17 cellular contexts compared by ENCODE assay signal in genomic region chr3:151567477-151567876, GRCh38.
DNase-seq lines count a peak whose midpoint lies in the region; TF ChIP-seq lines count a peak whose summit lies in the region.
"Had no signal": no experiment of that assay in that cellular context is flagged by ENCODE, and none has a peak within 500 bp of the region (broad histone marks: within the 10 kb centered on the region; RNA-seq: fewer than 3 reads in every experiment).

No MANE protein-coding gene starts in this region.

- POLR2A ChIA-PET in AG04450 (lab: Yijun Ruan, JAX), result no interaction called here

- no peaks in the 10 kb centered on the region for H3K36me3 Mint-ChIP-seq in endodermal cell (ENCODE audit: low read depth)
- H3K36me3 Mint-ChIP-seq in nephron (ENCODE audit: low read depth), result no peaks in the 10 kb centered on the region
- H3K36me3 Mint-ChIP-seq: CD14-positive monocyte had no signal

- peak overlapping the region; percentile 31 for H3K27ac ChIP-seq in AG04450 (ENCODE audit: low read depth, low read length)
- H3K27ac ChIP-seq in HUES48 (ENCODE audit: low read depth, low read length), result peak overlapping the region; percentile 68
- H3K27ac ChIP-seq in endodermal cell (ENCODE audit: low read depth, low read length), result peak overlapping the region; percentile 7
- H3K27ac ChIP-seq in SJCRH30, result no peak overlapping the region
- H3K27ac ChIP-seq: KMS-11 had no signal

- H3K9me3 Mint-ChIP-seq in endodermal cell, result peaks cover 13% of the 10 kb centered on the region
- peaks cover 8% of the 10 kb centered on the region for H3K9me3 Mint-ChIP-seq in nephron

- H3K4me1 ChIP-seq in HUES48 (ENCODE audit: control insufficient read depth, insufficient read depth, low read length), result peaks cover 14% of the 10 kb centered on the region
- peaks cover 15% of the 10 kb centered on the region for H3K4me1 ChIP-seq in endodermal cell (ENCODE audit: control insufficient read depth, insufficient read depth, low read length)
- H3K4me1 ChIP-seq in SJCRH30, result no peaks in the 10 kb centered on the region

- no peak overlapping the region for H3K9ac ChIP-seq in HUES48 (ENCODE audit: low read depth, low read length)
- no peak overlapping the region for H3K9ac ChIP-seq in endodermal cell (ENCODE audit: extremely low read depth, low read length, poor library complexity, severe bottlenecking)
- H3K9ac ChIP-seq: KMS-11 had no signal

- H3K36me3 ChIP-seq in HUES48 (ENCODE audit: control insufficient read depth, insufficient read depth, low read length) (no peaks in the 10 kb centered on the region), endodermal cell (ENCODE audit: control insufficient read depth, insufficient read depth, low read length) (no peaks in the 10 kb centered on the region), SJCRH30 (no peaks in the 10 kb centered on the region)

- H3K4me3 ChIP-seq in AG04450 (ENCODE audit: low read depth, low read length) (no peak overlapping the region), HUES48 (ENCODE audit: low read depth, low read length) (no peak overlapping the region), endodermal cell (ENCODE audit: low read length) (no peak overlapping the region), SJCRH30 (no peak overlapping the region)

- WGBS in endodermal cell (ENCODE audit: insufficient coverage in 1 of 2, insufficient read length in 1 of 2), 2 experiments, result 38 to 40% methylated on average over 1 to 2 of the region's 2 CpGs

- CTCF ChIA-PET in AG04450 (lab: Charles Lee), result no interaction called here

- H3K27me3 Mint-ChIP-seq in endodermal cell (ENCODE audit: insufficient read depth) (no peaks in the 10 kb centered on the region), nephron (ENCODE audit: low read depth) (peaks cover 13% of the 10 kb centered on the region)

- DNase-seq in AG04450 (ENCODE audit: low read depth, low spot score), result no peak
- peak; percentile 68 for DNase-seq in endodermal cell
- no peak for DNase-seq in NCI-H446 treated with DMSO at 0.1 percent for 48 hours (lab: John Stamatoyannopoulos, UW)
- no peak for DNase-seq in SJCRH30
- DNase-seq in cerebellar nuclear complex (lab: John Stamatoyannopoulos, UW), result no peak
- DNase-seq in stimulated activated CD4-positive, alpha-beta T cell treated with anti-CD3 and anti-CD28 coated beads, Interleukin-4, amount 100 ng/mL, for 1 hour, result no peak
- DNase-seq: HCEC 1CT, MV-4-11, NCI-H1694, NCI-H446, PC-3, Right ventricle myocardium superior had no signal

- H3K4me3 Mint-ChIP-seq in endodermal cell (no peak overlapping the region), nephron (no peak overlapping the region)
- H3K4me3 Mint-ChIP-seq: B cell, CD14-positive monocyte had no signal

- TF ChIP-seq CTCF in AG04450 (IDR thresholded peaks at IDR 0.05; ENCODE audit: low read depth, low read length), result no peak
- TF ChIP-seq CTCF in endodermal cell (conservative IDR thresholded peaks at IDR 0.05), result no peak
- no peak for TF ChIP-seq CTCF in nephron (IDR thresholded peaks at IDR 0.05; ENCODE audit: unreplicated experiment in 3 of 3)

- H3K9me3 ChIP-seq in AG04450 (ENCODE audit: control insufficient read depth, insufficient read depth, low read length), result no peaks in the 10 kb centered on the region
- H3K9me3 ChIP-seq in HUES48 (ENCODE audit: control insufficient read depth, insufficient read depth, low read length), result no peaks in the 10 kb centered on the region
- H3K9me3 ChIP-seq in endodermal cell (ENCODE audit: control insufficient read depth, low read length), result no peaks in the 10 kb centered on the region
- no peaks in the 10 kb centered on the region for H3K9me3 ChIP-seq in SJCRH30 (replicated peaks)

- H3K27ac Mint-ChIP-seq in endodermal cell (peak overlapping the region; percentile 89), nephron (peak overlapping the region in 2 of 3 experiments; percentile 14 to 52)
- H3K27ac Mint-ChIP-seq: B cell, CD14-positive monocyte had no signal

- peaks cover 34% of the 10 kb centered on the region for H3K4me1 Mint-ChIP-seq in endodermal cell
- H3K4me1 Mint-ChIP-seq in nephron, result peaks cover 17% of the 10 kb centered on the region
- H3K4me1 Mint-ChIP-seq: B cell, CD14-positive monocyte had no signal

- H3K27me3 ChIP-seq in AG04450 (ENCODE audit: control insufficient read depth, insufficient read depth, low read length) (no peaks in the 10 kb centered on the region), HUES48 (ENCODE audit: control insufficient read depth, insufficient read depth, low read length) (no peaks in the 10 kb centered on the region), endodermal cell (ENCODE audit: control insufficient read depth, insufficient read depth, low read length, poor library complexity, severe bottlenecking) (no peaks in the 10 kb centered on the region), SJCRH30 (no peaks in the 10 kb centered on the region)
